In genomic region chr4:167020410-167020809, GRCh38 we compare ENCODE assay signal across 11 cellular contexts.
DNase-seq lines count a peak whose midpoint lies in the region; ATAC-seq, FAIRE-seq and TF ChIP-seq lines count a peak whose summit lies in the region.
"Had no signal": no experiment of that assay in that cellular context is flagged by ENCODE, and none has a peak within 500 bp of the region (broad histone marks: within the 10 kb centered on the region; RNA-seq: fewer than 3 reads in every experiment).

No MANE protein-coding gene starts in this region.

- H3K23ac ChIP-seq in H1 (ENCODE audit: insufficient read length) = no peak overlapping the region

- no peak for FAIRE-seq in H1 (lab: Jason Lieb, UNC)

- no peak overlapping the region for H4K5ac ChIP-seq in H1 (ENCODE audit: insufficient read length, low read depth, low read length)

- H4K91ac ChIP-seq in H1 (replicated peaks; ENCODE audit: insufficient read length, low read length) = no peak overlapping the region

- H4K20me1 ChIP-seq in MM.1S (ENCODE audit: insufficient read depth, low read length) (no peaks in the 10 kb centered on the region), H1 (replicated peaks in 1 of 2; ENCODE audit: control insufficient read depth in 1 of 2, insufficient read depth in 2 of 2, low read length in 2 of 2) (no peaks in the 10 kb centered on the region)

- no peak overlapping the region for H2BK120ac ChIP-seq in H1 (replicated peaks; ENCODE audit: low read depth, low read length)

- H3K9ac ChIP-seq in MM.1S (ENCODE audit: low read length) (no peak overlapping the region), H1 (replicated peaks in 1 of 4; ENCODE audit: extremely low read depth in 1 of 4, low read depth in 3 of 4, low read length in 3 of 4) (no peak overlapping the region)

- H3F3A ChIP-seq in MM.1S (ENCODE audit: insufficient read depth, low read length) = no peaks in the 10 kb centered on the region

- no peak for TF ChIP-seq CTCF in MCF 10A (IDR thresholded peaks at IDR 0.05; ENCODE audit: unreplicated experiment)
- no peak for TF ChIP-seq CTCF in breast epithelium (IDR thresholded peaks at IDR 0.05)
- peak; percentile 30 for TF ChIP-seq CTCF in MM.1S (IDR thresholded peaks at IDR 0.05; ENCODE audit: low read length)
- TF ChIP-seq CTCF in H1 (IDR thresholded peaks at IDR 0.05; ENCODE audit: control extremely low read depth in 1 of 3, insufficient read depth in 1 of 3, low read depth in 1 of 3, low read length in 3 of 3) = peak; percentile 17 to 59 (median 58)

- no peak overlapping the region for H2BK5ac ChIP-seq in H1 (ENCODE audit: low read depth, low read length)

- H3K27ac Mint-ChIP-seq in MCF 10A (ENCODE audit: low read depth, unreplicated experiment) = no peak overlapping the region

- H2AK5ac ChIP-seq in H1 (ENCODE audit: low read depth, low read length) = no peak overlapping the region

- H3K27ac ChIP-seq in breast epithelium (no peak overlapping the region), MM.1S (ENCODE audit: low read length) (no peak overlapping the region), H1 (ENCODE audit: low read depth, low read length) (no peak overlapping the region)
- H3K27ac ChIP-seq: C4-2B had no signal

- H3K4me3 ChIP-seq in breast epithelium (no peak overlapping the region), MM.1S (ENCODE audit: low read length) (no peak overlapping the region), H1 (ENCODE audit: extremely low read depth in 1 of 4, insufficient read depth in 2 of 4, low read depth in 3 of 4, low read length in 4 of 4) (no peak overlapping the region)

- H3K9me3 ChIP-seq in breast epithelium = no peaks in the 10 kb centered on the region
- no peaks in the 10 kb centered on the region for H3K9me3 ChIP-seq in MM.1S (replicated peaks; ENCODE audit: insufficient read depth, low read length)
- H3K9me3 ChIP-seq in H1 (ENCODE audit: insufficient read depth in 2 of 2, low read depth in 1 of 2, low read length in 1 of 2) = no peaks in the 10 kb centered on the region

- ATAC-seq in GM21737 (IDR thresholded peaks at IDR 0.05; ENCODE audit: unreplicated experiment) (no peak), Right ventricle myocardium inferior (no peak)

- H3K56ac ChIP-seq in H1 (replicated peaks; ENCODE audit: insufficient read length, low read depth, low read length) = no peak overlapping the region

- peaks cover 5% of the 10 kb centered on the region for H3K4me1 Mint-ChIP-seq in MCF 10A (ENCODE audit: insufficient read depth, unreplicated experiment)

- H3K18ac ChIP-seq in H1 (ENCODE audit: extremely low read depth, low read length) = no peak overlapping the region

- no peak overlapping the region for H3K4me3 Mint-ChIP-seq in MCF 10A (ENCODE audit: unreplicated experiment)

- peak; percentile 30 to 53 for TF ChIP-seq RAD21 in H1 (IDR thresholded peaks at IDR 0.05 in 1 of 2, conservative IDR thresholded peaks at IDR 0.05 in 1 of 2; ENCODE audit: low read depth in 2 of 2, low read length in 2 of 2)

- no peak for TF ChIP-seq POLR2A in breast epithelium (IDR thresholded peaks at IDR 0.05)
- no peak for TF ChIP-seq POLR2A in H1 (IDR thresholded peaks at IDR 0.05; ENCODE audit: control extremely low read depth in 1 of 2, low read depth in 2 of 2, low read length in 2 of 2)

- H3K4me1 ChIP-seq in breast epithelium (no peaks in the 10 kb centered on the region), MM.1S (ENCODE audit: low read length) (no peaks in the 10 kb centered on the region), H1 (replicated peaks in 1 of 4; ENCODE audit: control insufficient read depth in 3 of 4, insufficient read depth in 4 of 4, low read length in 3 of 4) (no peaks in the 10 kb centered on the region; a peak in 1 of 7 replicates)

- H3K79me2 ChIP-seq in MM.1S (ENCODE audit: low read length) (no peaks in the 10 kb centered on the region), H1 (ENCODE audit: control insufficient read depth in 1 of 2, insufficient read depth in 2 of 2, low read length in 2 of 2) (no peaks in the 10 kb centered on the region)

- no peaks in the 10 kb centered on the region; the same call in 1 of the 2 replicates for H3K23me2 ChIP-seq in H1 (ENCODE audit: low read depth, low read length)

- H3K36me3 Mint-ChIP-seq in MCF 10A (ENCODE audit: insufficient read depth, unreplicated experiment) = no peaks in the 10 kb centered on the region

- no peak overlapping the region for H2BK12ac ChIP-seq in H1 (ENCODE audit: low read depth, low read length)

- no peaks in the 10 kb centered on the region for H3K9me3 Mint-ChIP-seq in MCF 10A (ENCODE audit: unreplicated experiment)

- no peak overlapping the region for H4K8ac ChIP-seq in H1 (ENCODE audit: extremely low read depth, insufficient read depth, low read length)

- WGBS in H1 (ENCODE audit: extremely low coverage in 1 of 2, insufficient coverage in 1 of 2, insufficient read length in 1 of 2, insufficient replicate concordance in 2 of 2, low coverage in 1 of 2, low lambda C conversion rate in 2 of 2, missing lambda C conversion rate in 1 of 2), 2 experiments = 39% methylated on average over 1 of the region's 1 CpG; no CpG with 5 or more reads in 1 of the 2 experiments

- POLR2A ChIA-PET in MCF 10A (lab: Yijun Ruan, JAX) (interaction anchor here (0.7 kb wide), 1 partner anchor 200 kb away, joined by 3 read pairs; no protein-coding TSS in a partner anchor), H1 (lab: Charles Lee; ENCODE audit: partially characterized antibody) (no interaction called here)

- H3K4ac ChIP-seq in H1 (replicated peaks; ENCODE audit: insufficient read length, low read depth, low read length) = no peak overlapping the region

- DNase-seq in MCF 10A (ENCODE audit: unreplicated experiment) (peak; percentile 27), breast epithelium (ENCODE audit: low spot score in 2 of 2) (no peak), MM.1S (no peak), H1 (ENCODE audit: low read depth in 1 of 2, low spot score in 2 of 2) (peak in 1 of 2 experiments; percentile 2), GM03348 (ENCODE audit: low spot score) (no peak), Right ventricle myocardium inferior (ENCODE audit: missing footprints) (no peak), COLO829 (ENCODE audit: low spot score) (no peak)
- DNase-seq: stimulated activated naive CD4-positive, alpha-beta T cell treated with Interleukin-2 at 50 U/mL for 16 hours; SW 1271 had no signal

- no peak overlapping the region for H3K14ac ChIP-seq in H1 (ENCODE audit: insufficient read length)

- no peak overlapping the region for H2BK20ac ChIP-seq in H1 (ENCODE audit: low read length)

- H2BK15ac ChIP-seq in H1 (ENCODE audit: low read length) = no peak overlapping the region

- intact Hi-C loops in MCF 10A (cut with micrococcal nuclease) (loop anchor here (5.0 kb wide), 3 partner anchors 853 to 1132 kb away; no protein-coding TSS in a partner anchor), breast epithelium (cut with DNase I; ENCODE audit: low total_unique reads) (no loop called here), Right ventricle myocardium inferior (cut with DNase I) (loop anchor here (10.0 kb wide), 1 partner anchor 1054 kb away; no protein-coding TSS in a partner anchor)

- H3K79me1 ChIP-seq in H1 (ENCODE audit: low read depth, low read length) = no peaks in the 10 kb centered on the region

- H3K4me2 ChIP-seq in MM.1S (ENCODE audit: low read depth, low read length) (no peak overlapping the region), H1 (ENCODE audit: insufficient read depth in 1 of 2, low read depth in 2 of 2, low read length in 2 of 2) (no peak overlapping the region)

- CTCF ChIA-PET in MCF 10A (lab: Yijun Ruan, JAX) = interaction anchor here (0.7 to 1.0 kb wide), 2 partner anchors 189 to 880 kb away, joined by 3 read pairs; no protein-coding TSS in a partner anchor
- CTCF ChIA-PET in H1 (lab: Charles Lee; ENCODE audit: partially characterized antibody) = interaction anchor here (0.6 to 1.7 kb wide), 6 partner anchors 15 to 271 kb away, joined by 3 to 7 read pairs (median 3); no protein-coding TSS in a partner anchor

- H2AFZ ChIP-seq in MM.1S (ENCODE audit: low read length) = no peak overlapping the region
- H2AFZ ChIP-seq in H1 (ENCODE audit: low read length) = no peak overlapping the region

- H3K27me3 ChIP-seq in breast epithelium (no peaks in the 10 kb centered on the region), MM.1S (replicated peaks; ENCODE audit: insufficient read depth, low read length) (no peaks in the 10 kb centered on the region), H1 (replicated peaks in 1 of 4; ENCODE audit: control insufficient read depth in 3 of 4, extremely low read depth in 1 of 4, insufficient read depth in 3 of 4, low read length in 3 of 4) (no peaks in the 10 kb centered on the region)

- H3K36me3 ChIP-seq in breast epithelium (no peaks in the 10 kb centered on the region), MM.1S (replicated peaks; ENCODE audit: insufficient read depth, low read length) (no peaks in the 10 kb centered on the region), H1 (ENCODE audit: control insufficient read depth in 2 of 4, insufficient read depth in 4 of 4, low read length in 3 of 4) (no peaks in the 10 kb centered on the region)

- H3K27me3 Mint-ChIP-seq in MCF 10A (ENCODE audit: insufficient read depth, unreplicated experiment) = no peaks in the 10 kb centered on the region

- no peak for TF ChIP-seq EP300 in H1 (IDR thresholded peaks at IDR 0.05; ENCODE audit: borderline replicate concordance in 1 of 2, low read depth in 2 of 2, low read length in 2 of 2)

- BruUV-seq in MCF 10A (replicated peaks; lab: Mats Ljungman, UMichigan) = no TSS peak

- H3K9me2 ChIP-seq in MM.1S (replicated peaks; ENCODE audit: insufficient read depth, low read length) = no peaks in the 10 kb centered on the region

TF ChIP-seq in H1, 55 proteins besides CTCF, POLR2A, EP300 and RAD21:
- TF ChIP-seq KDM1A (IDR thresholded peaks at IDR 0.05; ENCODE audit: borderline replicate concordance, low read length) = no peak

Comparison
In these comparisons a context has a peak if more than half of its experiments do, and no peak if none do; other contexts are left out.
1. CTCF ChIP-seq: peak in MM.1S (single experiment) and H1 (3 of 3); none in MCF 10A (single experiment) and breast epithelium (0 of 3).